10 cellular contexts compared by ENCODE assay signal in the genomic region with DNA sequence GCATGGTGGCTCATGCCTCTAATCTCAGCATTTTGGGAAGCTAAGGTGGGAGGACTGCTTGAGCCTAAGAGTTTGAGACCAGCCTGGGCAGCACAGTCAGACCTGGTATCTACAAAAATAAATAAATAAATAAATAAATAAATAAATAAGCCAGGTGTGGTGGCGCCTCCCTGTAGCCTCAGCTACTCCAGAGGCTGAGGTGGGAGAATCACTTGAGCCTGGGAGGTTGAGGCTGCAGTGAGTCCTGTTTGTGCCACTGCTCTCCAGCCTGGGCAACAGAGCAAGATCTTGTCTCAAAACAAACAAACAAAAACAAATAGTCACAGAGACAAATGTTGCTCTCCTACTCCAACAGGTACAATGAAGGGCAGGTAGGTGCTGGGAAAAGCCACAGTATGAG.
"Had no signal": no experiment of that assay in that cellular context is flagged by ENCODE, and none has a peak within 500 bp of the region (broad histone marks: within the 10 kb centered on the region; RNA-seq: fewer than 3 reads in every experiment).

No MANE protein-coding gene starts in this region.

- H3K9ac ChIP-seq: GM23248 had no signal

- H3K9me3 Mint-ChIP-seq: HFFc6 had no signal

- ATAC-seq: GM23338, HCT116 had no signal

- FAIRE-seq: H54 had no signal

- H3K27ac Mint-ChIP-seq: GM23338, H9, HFFc6 had no signal

- H3K9me3 ChIP-seq: HAP-1 had no signal

- DNase-seq: GM23248, GOT3, H7, H9, HCEC 1CT, HFFc6 had no signal

- H2AFZ ChIP-seq: GM23248, GM23338 had no signal

- H3K36me3 ChIP-seq: HAP-1 had no signal

- H3K4me3 Mint-ChIP-seq: GM23338, H9, HFFc6 had no signal

- H3K27ac ChIP-seq: GM23248 had no signal

- H3K4me3 ChIP-seq: GM23248, GM23338, HAP-1 had no signal

- H3K4me2 ChIP-seq: GM23338 had no signal
